Comparison of ENCODE assay signal across 2 cellular contexts in the genomic region with DNA sequence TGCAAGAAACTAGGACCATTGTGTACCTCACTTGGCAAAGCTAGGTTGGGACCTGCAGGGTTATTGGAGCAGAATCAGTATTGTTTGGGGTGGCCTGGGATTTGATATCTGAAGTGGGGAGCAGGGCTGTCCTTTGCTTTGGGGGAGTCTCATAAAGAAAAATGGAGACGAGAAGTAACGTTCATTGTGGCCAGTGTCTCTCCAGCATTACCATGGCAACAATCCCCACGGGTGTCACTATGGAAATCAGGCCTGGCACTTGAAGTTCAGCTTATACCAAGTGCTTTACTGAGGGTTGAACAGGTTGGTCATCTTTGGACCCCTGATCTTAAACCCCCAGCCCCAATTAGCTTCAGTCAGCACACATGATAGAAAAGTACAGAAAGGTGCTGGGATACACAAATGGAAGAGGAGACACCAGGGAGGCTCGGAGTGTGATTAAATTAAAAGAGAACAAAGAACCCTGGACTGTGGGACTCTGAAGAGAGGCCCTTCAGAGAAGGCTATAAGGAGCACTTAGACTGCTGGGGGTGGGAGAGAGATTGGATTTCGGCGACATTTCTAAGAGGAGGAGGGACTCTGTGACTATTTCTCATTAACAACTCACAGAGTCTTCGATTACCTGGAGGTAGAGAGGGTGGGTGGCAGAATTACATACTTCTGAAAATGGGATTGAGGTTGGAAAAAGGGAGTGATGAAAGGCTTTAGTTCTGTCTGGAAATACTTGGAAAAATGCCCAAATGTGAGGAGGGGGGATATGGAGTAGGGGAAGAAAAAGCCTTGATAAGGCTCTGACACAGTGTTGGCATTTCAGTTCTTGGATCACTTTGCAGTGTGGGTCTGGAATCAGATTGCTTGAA.
TF ChIP-seq lines count a peak whose summit lies in the region.

No MANE protein-coding gene starts in this region.

TF ChIP-seq in HEK293, 187 proteins besides CTCF, POLR2A, EP300 and RAD21 (continued from another document and continues in another):
- TF ChIP-seq, protein P1, sequence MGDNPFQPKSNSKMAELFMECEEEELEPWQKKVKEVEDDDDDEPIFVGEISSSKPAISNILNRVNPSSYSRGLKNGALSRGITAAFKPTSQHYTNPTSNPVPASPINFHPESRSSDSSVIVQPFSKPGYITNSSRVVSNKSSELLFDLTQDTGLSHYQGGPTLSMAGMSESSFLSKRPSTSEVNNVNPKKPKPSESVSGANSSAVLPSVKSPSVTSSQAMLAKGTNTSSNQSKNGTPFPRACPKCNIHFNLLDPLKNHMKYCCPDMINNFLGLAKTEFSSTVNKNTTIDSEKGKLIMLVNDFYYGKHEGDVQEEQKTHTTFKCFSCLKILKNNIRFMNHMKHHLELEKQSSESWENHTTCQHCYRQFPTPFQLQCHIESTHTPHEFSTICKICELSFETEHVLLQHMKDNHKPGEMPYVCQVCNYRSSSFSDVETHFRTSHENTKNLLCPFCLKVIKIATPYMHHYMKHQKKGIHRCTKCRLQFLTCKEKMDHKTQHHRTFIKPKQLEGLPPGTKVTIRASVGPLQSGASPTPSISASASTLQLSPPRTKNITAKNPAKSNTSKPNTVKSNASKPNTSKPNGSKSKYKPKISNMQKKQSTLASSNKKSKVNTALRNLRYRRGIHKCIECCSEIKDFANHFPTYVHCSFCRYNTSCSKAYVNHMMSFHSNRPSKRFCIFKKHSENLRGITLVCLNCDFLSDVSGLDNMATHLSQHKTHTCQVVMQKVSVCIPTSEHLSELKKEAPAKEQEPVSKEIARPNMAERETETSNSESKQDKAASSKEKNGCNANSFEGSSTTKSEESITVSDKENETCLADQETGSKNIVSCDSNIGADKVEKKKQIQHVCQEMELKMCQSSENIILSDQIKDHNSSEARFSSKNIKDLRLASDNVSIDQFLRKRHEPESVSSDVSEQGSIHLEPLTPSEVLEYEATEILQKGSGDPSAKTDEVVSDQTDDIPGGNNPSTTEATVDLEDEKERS (tag by site-specific recombination; IDR thresholded peaks at IDR 0.05), result no peak
- TF ChIP-seq, protein P2, sequence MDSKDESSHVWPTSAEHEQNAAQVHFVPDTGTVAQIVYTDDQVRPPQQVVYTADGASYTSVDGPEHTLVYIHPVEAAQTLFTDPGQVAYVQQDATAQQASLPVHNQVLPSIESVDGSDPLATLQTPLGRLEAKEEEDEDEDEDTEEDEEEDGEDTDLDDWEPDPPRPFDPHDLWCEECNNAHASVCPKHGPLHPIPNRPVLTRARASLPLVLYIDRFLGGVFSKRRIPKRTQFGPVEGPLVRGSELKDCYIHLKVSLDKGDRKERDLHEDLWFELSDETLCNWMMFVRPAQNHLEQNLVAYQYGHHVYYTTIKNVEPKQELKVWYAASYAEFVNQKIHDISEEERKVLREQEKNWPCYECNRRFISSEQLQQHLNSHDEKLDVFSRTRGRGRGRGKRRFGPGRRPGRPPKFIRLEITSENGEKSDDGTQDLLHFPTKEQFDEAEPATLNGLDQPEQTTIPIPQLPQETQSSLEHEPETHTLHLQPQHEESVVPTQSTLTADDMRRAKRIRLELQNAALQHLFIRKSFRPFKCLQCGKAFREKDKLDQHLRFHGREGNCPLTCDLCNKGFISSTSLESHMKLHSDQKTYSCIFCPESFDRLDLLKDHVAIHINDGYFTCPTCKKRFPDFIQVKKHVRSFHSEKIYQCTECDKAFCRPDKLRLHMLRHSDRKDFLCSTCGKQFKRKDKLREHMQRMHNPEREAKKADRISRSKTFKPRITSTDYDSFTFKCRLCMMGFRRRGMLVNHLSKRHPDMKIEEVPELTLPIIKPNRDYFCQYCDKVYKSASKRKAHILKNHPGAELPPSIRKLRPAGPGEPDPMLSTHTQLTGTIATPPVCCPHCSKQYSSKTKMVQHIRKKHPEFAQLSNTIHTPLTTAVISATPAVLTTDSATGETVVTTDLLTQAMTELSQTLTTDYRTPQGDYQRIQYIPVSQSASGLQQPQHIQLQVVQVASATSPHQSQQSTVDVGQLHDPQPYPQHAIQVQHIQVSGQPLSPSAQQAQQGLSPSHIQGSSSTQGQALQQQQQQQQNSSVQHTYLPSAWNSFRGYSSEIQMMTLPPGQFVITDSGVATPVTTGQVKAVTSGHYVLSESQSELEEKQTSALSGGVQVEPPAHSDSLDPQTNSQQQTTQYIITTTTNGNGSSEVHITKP (tag by site-specific recombination; IDR thresholded peaks at IDR 0.05), result peak; percentile 95
- TF ChIP-seq ZNF791 (tag by site-specific recombination; IDR thresholded peaks at IDR 0.05), result no peak
- no peak for TF ChIP-seq ZNF692 (tag by site-specific recombination; IDR thresholded peaks at IDR 0.05)
- TF ChIP-seq ZNF23 (tag by site-specific recombination; IDR thresholded peaks at IDR 0.05; ENCODE audit: borderline replicate concordance), result no peak
- no peak for TF ChIP-seq ZNF354C (tag by site-specific recombination; IDR thresholded peaks at IDR 0.05; ENCODE audit: borderline replicate concordance, low read depth)
- TF ChIP-seq ZNF398 (tag by site-specific recombination; IDR thresholded peaks at IDR 0.05), result peak; percentile 67
- no peak for TF ChIP-seq ZFP69B (tag by site-specific recombination; IDR thresholded peaks at IDR 0.05)
- no peak for TF ChIP-seq ZSCAN30 (tag by site-specific recombination; IDR thresholded peaks at IDR 0.05)
- TF ChIP-seq ZNF335 (tag by site-specific recombination; conservative IDR thresholded peaks at IDR 0.05), result no peak
- TF ChIP-seq ZNF16 (tag by site-specific recombination; IDR thresholded peaks at IDR 0.05; ENCODE audit: low read depth), result no peak
- TF ChIP-seq SP2 (tag by site-specific recombination; IDR thresholded peaks at IDR 0.05), result no peak
- TF ChIP-seq KLF9 (tag by site-specific recombination; IDR thresholded peaks at IDR 0.05; ENCODE audit: low read depth), result no peak
- peak; percentile 84 for TF ChIP-seq ZFHX2 (tag by site-specific recombination; conservative IDR thresholded peaks at IDR 0.05)
- no peak for TF ChIP-seq ZBTB8A (tag by site-specific recombination; IDR thresholded peaks at IDR 0.05)
- no peak for TF ChIP-seq ZNF302 (tag by site-specific recombination; IDR thresholded peaks at IDR 0.05; ENCODE audit: low read depth)

TF ChIP-seq in K562, 482 proteins besides CTCF, POLR2A, EP300 and RAD21 (continued from another document):
- TF ChIP-seq ZNF592 (IDR thresholded peaks at IDR 0.05) (peak; percentile 9; the same call in 1 of the 2 replicates), NFIC (IDR thresholded peaks at IDR 0.05) (peak; percentile 86), ZNF589 (CRISPR knock-in tag; IDR thresholded peaks at IDR 0.05; ENCODE audit: low read depth) (peak; percentile 81), SMARCA4 (IDR thresholded peaks at IDR 0.05) (0 out of 2 replicates have a peak, but pooled peaks have one; percentile 40), ZNF347 (CRISPR knock-in tag; IDR thresholded peaks at IDR 0.05; ENCODE audit: low read depth) (no peak), DPF2 (IDR thresholded peaks at IDR 0.05) (peak; percentile 29; the same call in 1 of the 2 replicates)
- TF ChIP-seq, protein P3, sequence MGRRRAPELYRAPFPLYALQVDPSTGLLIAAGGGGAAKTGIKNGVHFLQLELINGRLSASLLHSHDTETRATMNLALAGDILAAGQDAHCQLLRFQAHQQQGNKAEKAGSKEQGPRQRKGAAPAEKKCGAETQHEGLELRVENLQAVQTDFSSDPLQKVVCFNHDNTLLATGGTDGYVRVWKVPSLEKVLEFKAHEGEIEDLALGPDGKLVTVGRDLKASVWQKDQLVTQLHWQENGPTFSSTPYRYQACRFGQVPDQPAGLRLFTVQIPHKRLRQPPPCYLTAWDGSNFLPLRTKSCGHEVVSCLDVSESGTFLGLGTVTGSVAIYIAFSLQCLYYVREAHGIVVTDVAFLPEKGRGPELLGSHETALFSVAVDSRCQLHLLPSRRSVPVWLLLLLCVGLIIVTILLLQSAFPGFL (CRISPR knock-in tag; IDR thresholded peaks at IDR 0.05), result no peak
